ENCODE assay signal across 16 cellular contexts in the genomic region with DNA sequence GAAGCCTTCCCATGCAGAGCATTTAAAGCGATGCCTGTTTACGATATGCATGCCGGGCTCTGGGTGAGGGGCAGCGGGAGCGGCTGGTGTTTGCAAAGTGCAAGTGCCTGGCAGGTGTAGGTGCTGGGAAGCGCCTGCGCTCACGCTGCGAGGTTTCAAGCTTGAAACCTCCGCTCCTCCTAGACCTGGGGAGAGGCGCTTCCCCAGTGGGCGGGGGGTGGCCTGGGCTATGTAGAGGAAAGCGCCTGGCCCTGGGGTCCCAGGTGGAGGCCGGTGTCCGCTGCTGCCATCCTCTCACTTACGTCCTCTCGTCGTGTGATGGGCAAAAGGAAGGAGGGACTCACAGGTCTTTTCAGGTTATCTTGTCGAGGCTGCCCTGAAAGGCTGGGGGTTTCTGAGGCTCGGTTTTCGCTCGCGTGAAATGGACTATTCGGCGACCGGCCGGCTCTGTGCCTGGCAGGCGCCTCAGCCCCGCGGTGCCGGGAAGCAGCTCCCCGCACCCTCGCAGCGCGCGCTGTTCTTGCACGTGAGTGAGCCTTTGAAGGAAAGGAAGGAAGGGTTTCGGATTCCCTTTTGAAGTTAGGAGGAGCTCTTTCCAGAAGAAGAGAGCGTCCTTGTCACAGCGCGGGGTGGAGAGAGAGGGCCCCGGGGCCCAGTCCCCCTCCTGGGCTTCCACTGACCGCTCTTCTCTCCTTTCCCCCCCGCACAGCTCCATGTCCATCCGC. TPM values are rescaled to one million over a fixed set of nuclear protein-coding genes. Genes with fewer than 3 reads are reported as not detected.
DNase-seq lines count a peak whose midpoint lies in the region; ATAC-seq and TF ChIP-seq lines count a peak whose summit lies in the region.
"Had no signal": no experiment of that assay in that cellular context is flagged by ENCODE, and none has a peak within 500 bp of the region (broad histone marks: within the 10 kb centered on the region; RNA-seq: fewer than 3 reads in every experiment).

No MANE protein-coding gene starts in this region.

- peak overlapping the region; percentile 75 for H3K4me3 Mint-ChIP-seq in CD8-positive, alpha-beta T cell
- H3K4me3 Mint-ChIP-seq in nephron progenitor cell: peak overlapping the region; percentile 71

- H3K27ac ChIP-seq in CD8-positive, alpha-beta T cell (ENCODE audit: low read depth, low read length): no peak overlapping the region
- H3K27ac ChIP-seq in HUES48 (ENCODE audit: low read depth, low read length) (peak overlapping the region; percentile 5), duodenal mucosa (ENCODE audit: low read depth, low read length) (no peak overlapping the region), gastrocnemius medialis (no peak overlapping the region)
- H3K27ac ChIP-seq: pancreas had no signal

- peak overlapping the region; percentile 83 for H3K27ac Mint-ChIP-seq in CD8-positive, alpha-beta T cell
- H3K27ac Mint-ChIP-seq in nephron progenitor cell: no peak overlapping the region
- H3K27ac Mint-ChIP-seq: activated naive CD4-positive, alpha-beta T cell treated with anti-CD3 and anti-CD28 coated beads, Interleukin-2, amount 50 U/mL, for 24 hours had no signal

- peaks cover 9% of the 10 kb centered on the region for H3K27me3 Mint-ChIP-seq in CD8-positive, alpha-beta T cell (ENCODE audit: low read depth)
- H3K27me3 Mint-ChIP-seq in nephron progenitor cell (ENCODE audit: low read depth, poor library complexity): peaks cover 22% of the 10 kb centered on the region

- H3K27me3 ChIP-seq in CD8-positive, alpha-beta T cell (ENCODE audit: insufficient read depth, low read length): no peaks in the 10 kb centered on the region
- peaks cover 7% of the 10 kb centered on the region for H3K27me3 ChIP-seq in HUES48 (ENCODE audit: control insufficient read depth, insufficient read depth, low read length)
- peaks cover 3 to 10% of the 10 kb centered on the region in 2 donors for H3K27me3 ChIP-seq in duodenal mucosa (ENCODE audit: control insufficient read depth in 1 of 2, insufficient read depth in 2 of 2, low read length in 2 of 2)
- H3K27me3 ChIP-seq in gastrocnemius medialis: peaks cover 0 to 7% (median 7%) of the 10 kb centered on the region in 3 donors
- H3K27me3 ChIP-seq: pancreas had no signal

- TF ChIP-seq POLR2A in gastrocnemius medialis (IDR thresholded peaks at IDR 0.05): no peak

- H3K36me3 ChIP-seq in CD8-positive, alpha-beta T cell (ENCODE audit: insufficient read depth, low read length): no peaks in the 10 kb centered on the region
- H3K36me3 ChIP-seq in HUES48 (ENCODE audit: control insufficient read depth, insufficient read depth, low read length): no peaks in the 10 kb centered on the region
- H3K36me3 ChIP-seq in duodenal mucosa (ENCODE audit: control insufficient read depth in 1 of 2, insufficient read depth in 2 of 2, low read length in 2 of 2): no peaks in the 10 kb centered on the region
- no peaks in the 10 kb centered on the region for H3K36me3 ChIP-seq in gastrocnemius medialis
- H3K36me3 ChIP-seq: pancreas had no signal

- H3K9me3 ChIP-seq in CD8-positive, alpha-beta T cell (ENCODE audit: low read length): no peaks in the 10 kb centered on the region
- H3K9me3 ChIP-seq in HUES48 (ENCODE audit: control insufficient read depth, insufficient read depth, low read length) (no peaks in the 10 kb centered on the region), duodenal mucosa (ENCODE audit: control insufficient read depth in 1 of 2, low read length in 2 of 2) (no peaks in the 10 kb centered on the region), gastrocnemius medialis (no peaks in the 10 kb centered on the region)
- H3K9me3 ChIP-seq: pancreas had no signal

- POLR2A ChIA-PET in CD8-positive, alpha-beta T cell (lab: Charles Lee): no interaction called here

- H3K9ac ChIP-seq in HUES48 (ENCODE audit: low read depth, low read length) (no peak overlapping the region), duodenal mucosa (ENCODE audit: low read depth in 1 of 2, low read length in 2 of 2) (no peak overlapping the region)

- TF ChIP-seq CTCF in CD8-positive, alpha-beta T cell (IDR thresholded peaks at IDR 0.05): no peak
- TF ChIP-seq CTCF in nephron progenitor cell (IDR thresholded peaks at IDR 0.05) (no peak), gastrocnemius medialis (IDR thresholded peaks at IDR 0.05 in 4 of 5, conservative IDR thresholded peaks at IDR 0.05 in 1 of 5) (no peak)

- CTCF ChIA-PET in CD8-positive, alpha-beta T cell (lab: Charles Lee): interaction anchor here (1.0 to 1.2 kb wide), 2 partner anchors 11 to 52 kb away, joined by 3 read pairs; no protein-coding TSS in a partner anchor

- no peak overlapping the region for H3K4me3 ChIP-seq in CD8-positive, alpha-beta T cell (ENCODE audit: low read depth, low read length)
- peak overlapping the region; percentile 48 for H3K4me3 ChIP-seq in HUES48 (ENCODE audit: low read depth, low read length)
- peak overlapping the region; percentile 16 to 50 for H3K4me3 ChIP-seq in duodenal mucosa (ENCODE audit: low read depth in 1 of 2, low read length in 2 of 2)
- H3K4me3 ChIP-seq in gastrocnemius medialis: no peak overlapping the region

- peaks cover 4% of the 10 kb centered on the region for H3K9me3 Mint-ChIP-seq in CD8-positive, alpha-beta T cell
- peaks cover 18% of the 10 kb centered on the region for H3K9me3 Mint-ChIP-seq in nephron progenitor cell
- H3K9me3 Mint-ChIP-seq: activated naive CD4-positive, alpha-beta T cell treated with anti-CD3 and anti-CD28 coated beads, Interleukin-2, amount 50 U/mL, for 24 hours had no signal

- intact Hi-C loops in CD8-positive, alpha-beta T cell (cut with DNase I, micrococcal nuclease): no loop called here
- intact Hi-C loops in gastrocnemius medialis (cut with DNase I; ENCODE audit: low total_unique reads): no loop called here

- ATAC-seq in CD8-positive, alpha-beta T cell: no peak
- ATAC-seq in HG03469 (IDR thresholded peaks at IDR 0.05; ENCODE audit: unreplicated experiment) (no peak), gastrocnemius medialis (no peak)
- ATAC-seq: esophagus mucosa had no signal

- in situ Hi-C loops in gastrocnemius medialis (cut with MboI; ENCODE audit: low sequenced_read_pairs in 4 of 4): no loop called here

- H3K4me1 Mint-ChIP-seq in CD8-positive, alpha-beta T cell (ENCODE audit: low read depth): peaks cover 24% of the 10 kb centered on the region
- peaks cover 52% of the 10 kb centered on the region for H3K4me1 Mint-ChIP-seq in nephron progenitor cell

- peaks cover 7% of the 10 kb centered on the region for H3K4me1 ChIP-seq in CD8-positive, alpha-beta T cell (ENCODE audit: insufficient read depth, low read length)
- H3K4me1 ChIP-seq in HUES48 (ENCODE audit: control insufficient read depth, insufficient read depth, low read length) (peaks cover 36% of the 10 kb centered on the region), duodenal mucosa (ENCODE audit: control insufficient read depth in 1 of 2, insufficient read depth in 2 of 2, low read length in 2 of 2) (peaks cover 4 to 6% of the 10 kb centered on the region in 2 donors), gastrocnemius medialis (no peaks in the 10 kb centered on the region)
- H3K4me1 ChIP-seq: pancreas had no signal

- no peak for DNase-seq in CD8-positive, alpha-beta T cell
- peak; percentile 43 for DNase-seq in nephron progenitor cell
- no peak for DNase-seq in HCEC 1CT
- DNase-seq in gastrocnemius medialis: no peak
- DNase-seq in central memory CD4-positive, alpha-beta T cell: no peak
- DNase-seq: activated CD8-positive, alpha-beta memory T cell treated with anti-CD3 and anti-CD28 coated beads for 24 hours; AML-193; IMR-90; mesenchymal stem cell; NCI-H1092 treated with DMSO at 0.1 percent for 48 hours; pancreas had no signal

- no peaks in the 10 kb centered on the region for H3K36me3 Mint-ChIP-seq in CD8-positive, alpha-beta T cell
- peaks cover 3% of the 10 kb centered on the region for H3K36me3 Mint-ChIP-seq in nephron progenitor cell (ENCODE audit: low read depth)
- H3K36me3 Mint-ChIP-seq: activated naive CD4-positive, alpha-beta T cell treated with anti-CD3 and anti-CD28 coated beads, Interleukin-2, amount 50 U/mL, for 24 hours had no signal

RNA-seq across cellular contexts. Expression of gene AJAP1, which starts 56.9 kb away (rescaled TPM):
- 1 to 10 TPM; 1.9 to 3.5 TPM for total RNA-seq in CD8-positive, alpha-beta T cell
- total RNA-seq in gastrocnemius medialis: under 1 TPM in 3 of 4 donors, not detected in 1; 0.03 to 0.18 (median 0.05) TPM

Comparison
In these comparisons a context has a peak if more than half of its experiments do, and no peak if none do; other contexts are left out.
1. H3K4me3 ChIP-seq: peak in HUES48 (single experiment) and duodenal mucosa (2 of 2); none in CD8-positive, alpha-beta T cell (single experiment) and gastrocnemius medialis (0 of 4).